In the genomic region with DNA sequence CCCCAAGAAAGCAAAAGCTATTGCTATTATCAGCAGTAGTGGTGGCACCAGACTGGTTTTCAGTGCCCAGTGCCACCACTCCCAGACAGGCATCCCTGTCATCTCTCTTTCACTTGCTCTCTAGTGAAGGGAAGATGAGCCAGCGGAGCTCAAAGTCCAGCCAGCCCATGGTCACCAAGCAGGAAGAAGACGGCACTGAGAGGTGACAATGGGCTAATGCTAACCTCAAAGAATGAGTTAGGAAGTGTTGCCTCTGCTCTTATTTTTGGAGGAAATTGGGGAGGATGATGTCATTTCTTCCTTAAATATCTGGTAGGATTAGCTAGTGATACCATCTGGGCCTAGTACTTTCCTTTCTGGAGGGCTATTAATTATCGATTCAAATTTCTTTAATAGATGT, we compare ENCODE assay signal across 15 cellular contexts. TPM values are rescaled to one million over a fixed set of nuclear protein-coding genes. Genes with fewer than 3 reads are reported as not detected.
DNase-seq lines count a peak whose midpoint lies in the region; ATAC-seq and TF ChIP-seq lines count a peak whose summit lies in the region.
"Had no signal": no experiment of that assay in that cellular context is flagged by ENCODE, and none has a peak within 500 bp of the region (broad histone marks: within the 10 kb centered on the region; RNA-seq: fewer than 3 reads in every experiment).

No MANE protein-coding gene starts in this region.

- H3K27ac ChIP-seq in Peyer's patch (peak overlapping the region; percentile 5 to 86 (median 65)), upper lobe of right lung (no peak overlapping the region), sigmoid colon (no peak overlapping the region)
- peak overlapping the region; percentile 52 for H3K27ac ChIP-seq in effector memory CD4-positive, alpha-beta T cell (ENCODE audit: insufficient read depth, low read length, poor library complexity, severe bottlenecking)
- H3K27ac ChIP-seq: uterus had no signal

- TF ChIP-seq POLR2A in Peyer's patch (IDR thresholded peaks at IDR 0.05): no peak
- no peak for TF ChIP-seq POLR2A in sigmoid colon (IDR thresholded peaks at IDR 0.05)

- H3K4me3 ChIP-seq in Peyer's patch (peak overlapping the region in 3 of 4 donors; percentile 7 to 38 (median 19)), upper lobe of right lung (peak overlapping the region; percentile 19), sigmoid colon (no peak overlapping the region)
- peak overlapping the region; percentile 33 for H3K4me3 ChIP-seq in effector memory CD4-positive, alpha-beta T cell (ENCODE audit: insufficient read depth, low read depth, low read length, poor library complexity, severe bottlenecking)
- H3K4me3 ChIP-seq: lung, uterus had no signal

- peak; percentile 22 for ATAC-seq in upper lobe of right lung
- ATAC-seq in GM21423 (IDR thresholded peaks at IDR 0.05; ENCODE audit: unreplicated experiment): no peak

- no peaks in the 10 kb centered on the region for H3K36me3 ChIP-seq in Peyer's patch
- H3K36me3 ChIP-seq in effector memory CD4-positive, alpha-beta T cell (ENCODE audit: control insufficient read depth, insufficient read depth, low read length): no peaks in the 10 kb centered on the region
- no peaks in the 10 kb centered on the region for H3K36me3 ChIP-seq in upper lobe of right lung
- H3K36me3 ChIP-seq in sigmoid colon: no peaks in the 10 kb centered on the region
- H3K36me3 ChIP-seq: uterus had no signal

- peak; percentile 10 for DNase-seq in stimulated activated CD4-positive, alpha-beta T cell treated with anti-CD3 and anti-CD28 coated beads, Interleukin-15, amount 100 ng/mL, for 24 hours
- no peak for DNase-seq in stimulated activated CD4-positive, alpha-beta T cell treated with anti-CD3 and anti-CD28 coated beads, Interleukin-4, amount 100 ng/mL, for 4 hours
- DNase-seq in Peyer's patch (peak in 1 of 3 donors; percentile 42), upper lobe of right lung (no peak), sigmoid colon (no peak)
- no peak for DNase-seq in effector memory CD4-positive, alpha-beta T cell
- no peak for DNase-seq in central memory CD4-positive, alpha-beta T cell
- DNase-seq: activated CD4-positive, alpha-beta T cell treated with anti-CD3 and anti-CD28 coated beads, Interleukin-2, amount 50 U/mL, for 4 hours; DMS153; NCI-H1048; NCI-H2107; uterus had no signal

- 69 to 87% methylated on average over 3 of the region's 3 CpGs for WGBS in sigmoid colon, 2 donors

- TF ChIP-seq EP300 in sigmoid colon (IDR thresholded peaks at IDR 0.05): no peak

- no peaks in the 10 kb centered on the region for H3K27me3 ChIP-seq in Peyer's patch
- H3K27me3 ChIP-seq in effector memory CD4-positive, alpha-beta T cell (replicated peaks; ENCODE audit: control insufficient read depth, insufficient read depth, low read length, poor library complexity, severe bottlenecking): no peaks in the 10 kb centered on the region
- no peaks in the 10 kb centered on the region for H3K27me3 ChIP-seq in upper lobe of right lung
- H3K27me3 ChIP-seq in sigmoid colon: no peaks in the 10 kb centered on the region
- H3K27me3 ChIP-seq: uterus had no signal

- TF ChIP-seq CTCF in Peyer's patch (IDR thresholded peaks at IDR 0.05) (no peak), upper lobe of right lung (IDR thresholded peaks at IDR 0.05) (no peak), sigmoid colon (IDR thresholded peaks at IDR 0.05) (no peak)

- intact Hi-C loops in upper lobe of right lung (cut with DNase I) (no loop called here), sigmoid colon (cut with DNase I) (no loop called here)

- H3K4me1 ChIP-seq in Peyer's patch (no peaks in the 10 kb centered on the region), upper lobe of right lung (no peaks in the 10 kb centered on the region), sigmoid colon (no peaks in the 10 kb centered on the region)
- peaks cover 34% of the 10 kb centered on the region for H3K4me1 ChIP-seq in effector memory CD4-positive, alpha-beta T cell (ENCODE audit: control insufficient read depth, insufficient read depth, low read length, poor library complexity, severe bottlenecking)
- H3K4me1 ChIP-seq: uterus had no signal

- H3K9me3 ChIP-seq in Peyer's patch: no peaks in the 10 kb centered on the region
- peaks cover 7% of the 10 kb centered on the region for H3K9me3 ChIP-seq in effector memory CD4-positive, alpha-beta T cell (ENCODE audit: control insufficient read depth, low read length)
- no peaks in the 10 kb centered on the region for H3K9me3 ChIP-seq in upper lobe of right lung
- peaks cover 0 to 6% (median 0%) of the 10 kb centered on the region in 4 donors for H3K9me3 ChIP-seq in sigmoid colon

RNA-seq across cellular contexts. Expression of gene SP140, which starts 1.7 kb away (rescaled TPM):
- total RNA-seq in Peyer's patch (10 to 100 TPM in 2 of 4 donors, 1 to 10 TPM in 2; 3.0 to 99.9 (median 9.4) TPM), upper lobe of right lung (12.7 TPM), sigmoid colon (1 to 10 TPM in 2 of 4 donors, not detected in 2; 2.1 TPM)
- 10 to 100 TPM in 1 of 3 donors, 1 to 10 TPM in 1, under 1 TPM in 1; under 0.01 to 19.2 (median 1.8) TPM for polyA plus RNA-seq in sigmoid colon
- total RNA-seq: endothelial cell of umbilical vein had no signal
- polyA plus RNA-seq: endothelial cell of umbilical vein had no signal

RNA-seq across cellular contexts. Expression of gene SP110, which starts 7.4 kb away (rescaled TPM):
- total RNA-seq in Peyer's patch: 100 to 1,000 TPM in 1 of 4 donors, 10 to 100 TPM in 3; 13.7 to 181 (median 24.4) TPM
- total RNA-seq in upper lobe of right lung: 46.9 TPM
- 10 to 100 TPM; 15.3 to 22.7 (median 18.9) TPM for total RNA-seq in sigmoid colon
- 10 to 100 TPM in 2 of 3 donors, 1 to 10 TPM in 1; 9.2 to 41.8 (median 10.8) TPM for polyA plus RNA-seq in sigmoid colon

Comparison
In these comparisons a context has a peak if more than half of its experiments do, and no peak if none do; other contexts are left out.
1. H3K27ac ChIP-seq: peak in Peyer's patch (4 of 4) and effector memory CD4-positive, alpha-beta T cell (single experiment); none in upper lobe of right lung (single experiment) and sigmoid colon (0 of 4).
2. H3K4me3 ChIP-seq: peak in Peyer's patch (3 of 4), effector memory CD4-positive, alpha-beta T cell (single experiment) and upper lobe of right lung (single experiment); none in sigmoid colon (0 of 4).